Comparison of ENCODE assay signal across 8 cellular contexts in genomic region chr14:21269252-21270046, GRCh38. TPM values are rescaled to one million over a fixed set of nuclear protein-coding genes. Genes with fewer than 3 reads are reported as not detected.
DNase-seq lines count a peak whose midpoint lies in the region; ATAC-seq, FAIRE-seq and TF ChIP-seq lines count a peak whose summit lies in the region.

Gene HNRNPC, minus strand, starts transcription at chr14:21269442. Its CDS starts 35,249 bp downstream, at chr14:21234193.

- peak; percentile 85 for ATAC-seq in HG03460 (IDR thresholded peaks at IDR 0.05; ENCODE audit: unreplicated experiment)

- H3K4me3 ChIP-seq in BE2C (ENCODE audit: low read depth, low read length) = peak within 1 kb of the TSS; percentile 98

- peak; percentile 99 for DNase-seq in BE2C
- peak; percentile 74 for DNase-seq in GM19240 (ENCODE audit: insufficient read length, low spot score)
- DNase-seq in NCI-H526 (lab: John Stamatoyannopoulos, UW) = peak; percentile 100
- peak; percentile 100 for DNase-seq in activated CD4-positive, alpha-beta T cell treated with anti-CD3 and anti-CD28 coated beads for 48 hours
- DNase-seq in kidney glomerular epithelial cell (lab: John Stamatoyannopoulos, UW) = peak; percentile 100
- DNase-seq in stimulated activated CD4-positive, alpha-beta T cell treated with anti-CD3 and anti-CD28 coated beads, Interleukin-1b, Interleukin-23, amount 100 ng/mL, for 1 hour (ENCODE audit: low read depth in 2 of 2) = peak; percentile 100

- FAIRE-seq in colon (lab: Jason Lieb, UNC) = peak; percentile 95

- H3K27me3 ChIP-seq in BE2C = no peaks in the 10 kb centered on the region

- no peak for TF ChIP-seq CTCF in BE2C (IDR thresholded peaks at IDR 0.05; ENCODE audit: low read depth, low read length)

- peaks cover 45% of the 10 kb centered on the region for H3K36me3 ChIP-seq in BE2C

- no peaks in the 10 kb centered on the region for H3K9me3 ChIP-seq in BE2C

- peaks cover 3% of the 10 kb centered on the region; the same call in 1 of the 2 replicates for H3K4me1 ChIP-seq in BE2C

RNA-seq across cellular contexts. Expression of gene HNRNPC, which starts in this region (rescaled TPM):
- 554 TPM for polyA plus RNA-seq in BE2C (2012; ENCODE audit: insufficient read depth, insufficient read length, low read depth)

Comparison
In these comparisons a context has a peak if more than half of its experiments do, and no peak if none do; other contexts are left out.
1. Peak in every context shown above with its lines: DNase-seq, ATAC-seq and H3K4me3 ChIP-seq.